27 cellular contexts compared by ENCODE assay signal in the genomic region with DNA sequence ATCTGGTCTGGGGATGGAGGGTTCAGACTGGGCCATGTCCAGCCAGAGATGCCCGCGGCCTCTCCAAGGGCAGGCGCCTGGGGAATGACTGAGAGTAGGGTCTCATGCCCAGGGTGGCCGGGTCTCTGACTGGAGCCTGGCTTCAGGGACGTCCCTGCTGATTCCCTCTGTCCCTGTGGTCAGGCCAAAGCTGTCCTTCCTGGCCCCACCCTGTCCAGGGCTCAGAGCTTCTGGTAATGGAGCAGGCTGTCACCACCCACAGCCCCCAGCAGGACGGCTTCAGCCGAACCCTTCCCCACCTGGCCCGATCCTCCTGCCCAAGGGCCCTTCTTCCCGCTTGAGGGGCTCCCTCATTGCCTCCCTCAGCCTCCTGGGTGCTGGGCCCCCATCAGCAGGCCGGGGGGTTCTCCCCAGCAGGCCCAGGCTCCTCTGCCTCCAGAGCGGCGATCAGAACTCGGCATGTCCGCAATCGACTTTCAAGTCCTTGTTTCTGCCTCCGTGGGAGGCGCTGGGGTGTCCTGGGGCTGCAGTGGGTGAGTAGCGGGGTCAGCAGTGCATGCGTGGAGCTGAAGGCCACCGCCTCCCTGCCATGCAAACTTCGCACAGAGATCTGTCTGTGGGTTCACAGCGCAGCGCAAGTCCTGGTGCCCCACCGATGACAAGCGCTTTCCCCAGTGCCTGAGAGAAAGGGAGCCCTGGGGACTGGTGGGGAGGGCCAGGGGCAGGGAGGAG. TPM values are rescaled to one million over a fixed set of nuclear protein-coding genes. Genes with fewer than 3 reads are reported as not detected.
DNase-seq lines count a peak whose midpoint lies in the region; ATAC-seq and TF ChIP-seq lines count a peak whose summit lies in the region.
"Had no signal": no experiment of that assay in that cellular context is flagged by ENCODE, and none has a peak within 500 bp of the region (broad histone marks: within the 10 kb centered on the region; RNA-seq: fewer than 3 reads in every experiment).

No MANE protein-coding gene starts in this region.

- no peak overlapping the region for H3K4me3 Mint-ChIP-seq in MCF 10A (ENCODE audit: unreplicated experiment)
- H3K4me3 Mint-ChIP-seq in neural progenitor cell, result no peak overlapping the region
- no peak overlapping the region for H3K4me3 Mint-ChIP-seq in naive thymus-derived CD4-positive, alpha-beta T cell
- H3K4me3 Mint-ChIP-seq: naive B cell; stimulated activated effector memory CD8-positive, alpha-beta T cell treated with anti-CD3 and anti-CD28 coated beads, Interleukin-12 subunit alpha, Interleukin-12 subunit beta, amount 100 ng/mL, for 72 hours; T-cell had no signal

- BruUV-seq in MCF 10A (replicated peaks; lab: Mats Ljungman, UMichigan) (no TSS peak), mammary epithelial cell (replicated peaks; lab: Mats Ljungman, UMichigan) (no TSS peak)

- no peak overlapping the region for H2BK12ac ChIP-seq in neuronal stem cell (ENCODE audit: low read length)

- H3K4me3 ChIP-seq in mammary epithelial cell (replicated peaks in 1 of 3; ENCODE audit: insufficient read depth in 1 of 3, low read depth in 2 of 3, low read length in 3 of 3) (no peak overlapping the region), coronary artery (no peak overlapping the region), neuronal stem cell (ENCODE audit: low read length in 2 of 2) (no peak overlapping the region), transverse colon (no peak overlapping the region), neural progenitor cell (no peak overlapping the region), GM23248 (no peak overlapping the region)
- H3K4me3 ChIP-seq in naive thymus-derived CD4-positive, alpha-beta T cell (ENCODE audit: low read length), result no peak overlapping the region
- H3K4me3 ChIP-seq: A549, HAP-1 had no signal

- no peak for TF ChIP-seq POLR2A in transverse colon (IDR thresholded peaks at IDR 0.05)

- H3K9me3 Mint-ChIP-seq in MCF 10A (ENCODE audit: unreplicated experiment) (no peaks in the 10 kb centered on the region), neural progenitor cell (no peaks in the 10 kb centered on the region)
- H3K9me3 Mint-ChIP-seq in naive thymus-derived CD4-positive, alpha-beta T cell, result no peaks in the 10 kb centered on the region
- H3K9me3 Mint-ChIP-seq: naive B cell; stimulated activated effector memory CD8-positive, alpha-beta T cell treated with anti-CD3 and anti-CD28 coated beads, Interleukin-12 subunit alpha, Interleukin-12 subunit beta, amount 100 ng/mL, for 72 hours; T-cell had no signal

- peak overlapping the region; percentile 96 for H3K27ac Mint-ChIP-seq in MCF 10A (ENCODE audit: low read depth, unreplicated experiment)
- no peak overlapping the region for H3K27ac Mint-ChIP-seq in neural progenitor cell
- no peak overlapping the region for H3K27ac Mint-ChIP-seq in naive thymus-derived CD4-positive, alpha-beta T cell
- H3K27ac Mint-ChIP-seq: naive B cell; stimulated activated effector memory CD8-positive, alpha-beta T cell treated with anti-CD3 and anti-CD28 coated beads, Interleukin-12 subunit alpha, Interleukin-12 subunit beta, amount 100 ng/mL, for 72 hours; T-cell had no signal

- H3K9ac ChIP-seq in mammary epithelial cell (ENCODE audit: insufficient read depth, low read length), result no peak overlapping the region
- peak overlapping the region; percentile 3 for H3K9ac ChIP-seq in neuronal stem cell (ENCODE audit: low read depth, low read length, poor library complexity)
- H3K9ac ChIP-seq in neural progenitor cell, result no peak overlapping the region
- H3K9ac ChIP-seq in GM23248, result no peak overlapping the region
- H3K9ac ChIP-seq: KMS-11, parathyroid adenoma had no signal

- 96% methylated on average over 14 of the region's 25 CpGs for WGBS in mammary epithelial cell (ENCODE audit: low coverage, missing lambda C conversion rate)
- WGBS in neuronal stem cell (ENCODE audit: extremely low coverage in 2 of 2, insufficient read length in 2 of 2, insufficient replicate concordance in 1 of 2), 2 donors, result no CpG with 5 or more reads among the region's 25 CpGs
- WGBS in transverse colon (ENCODE audit: low coverage in 1 of 2), 2 donors, result 95% methylated on average over 23 of the region's 25 CpGs; no CpG with 5 or more reads in 1 of the 2 donors
- 92 to 94% methylated on average over 25 of the region's 25 CpGs for WGBS in GM23248 (ENCODE audit: low coverage in 1 of 2, low lambda C conversion rate in 2 of 2, missing lambda C conversion rate in 2 of 2), 2 experiments

- dilution Hi-C loops in mammary epithelial cell (cut with HindIII; ENCODE audit: low sequenced_read_pairs), result no loop called here

- H3K4ac ChIP-seq in neuronal stem cell (ENCODE audit: low read length), result no peak overlapping the region

- H3K27me3 ChIP-seq in mammary epithelial cell (ENCODE audit: insufficient read depth, low read length) (no peaks in the 10 kb centered on the region), neuronal stem cell (ENCODE audit: control insufficient read depth in 3 of 3, insufficient read depth in 3 of 3, low read depth in 1 of 3, low read length in 3 of 3) (peaks cover 0 to 4% (median 0%) of the 10 kb centered on the region in 3 experiments), transverse colon (no peaks in the 10 kb centered on the region), neural progenitor cell (no peaks in the 10 kb centered on the region), GM23248 (replicated peaks; ENCODE audit: insufficient read depth) (no peaks in the 10 kb centered on the region)
- H3K27me3 ChIP-seq in naive thymus-derived CD4-positive, alpha-beta T cell (ENCODE audit: control insufficient read depth in 2 of 2, insufficient read depth in 2 of 2, low read length in 2 of 2), result no peaks in the 10 kb centered on the region
- H3K27me3 ChIP-seq: BE2C had no signal

- no peak overlapping the region for H3K27ac ChIP-seq in mammary epithelial cell (ENCODE audit: insufficient read depth, low read depth, low read length)
- H3K27ac ChIP-seq in coronary artery, result peak overlapping the region; percentile 46 to 72
- H3K27ac ChIP-seq in neuronal stem cell (replicated peaks; ENCODE audit: low read length), result no peak overlapping the region
- H3K27ac ChIP-seq in transverse colon, result peak overlapping the region; percentile 49 to 94 (median 73)
- H3K27ac ChIP-seq in neural progenitor cell, result no peak overlapping the region
- no peak overlapping the region for H3K27ac ChIP-seq in naive thymus-derived CD4-positive, alpha-beta T cell (ENCODE audit: low read depth, low read length)
- H3K27ac ChIP-seq in GM23248, result no peak overlapping the region
- H3K27ac ChIP-seq: A549, KMS-11, parathyroid adenoma had no signal

- peak overlapping the region; percentile 78 for H3K14ac ChIP-seq in neuronal stem cell (ENCODE audit: low read length)

- no peak overlapping the region for H2BK120ac ChIP-seq in neuronal stem cell (ENCODE audit: low read depth, low read length)

- no peaks in the 10 kb centered on the region for H3K36me3 ChIP-seq in mammary epithelial cell (ENCODE audit: insufficient read depth, low read length)
- H3K36me3 ChIP-seq in neuronal stem cell (replicated peaks in 1 of 2; ENCODE audit: control insufficient read depth in 2 of 2, insufficient read depth in 2 of 2, low read length in 2 of 2), result no peaks in the 10 kb centered on the region
- no peaks in the 10 kb centered on the region for H3K36me3 ChIP-seq in transverse colon
- H3K36me3 ChIP-seq in neural progenitor cell, result no peaks in the 10 kb centered on the region
- no peaks in the 10 kb centered on the region for H3K36me3 ChIP-seq in naive thymus-derived CD4-positive, alpha-beta T cell (ENCODE audit: control insufficient read depth in 2 of 3, insufficient read depth in 3 of 3, low read length in 3 of 3)
- no peaks in the 10 kb centered on the region for H3K36me3 ChIP-seq in GM23248 (ENCODE audit: low read depth)
- H3K36me3 ChIP-seq: HAP-1 had no signal

- TF ChIP-seq CTCF in MCF 10A (IDR thresholded peaks at IDR 0.05; ENCODE audit: unreplicated experiment) (no peak), mammary epithelial cell (conservative IDR thresholded peaks at IDR 0.05 in 1 of 2, IDR thresholded peaks at IDR 0.05 in 1 of 2; ENCODE audit: extremely low read depth in 1 of 2, insufficient read depth in 1 of 2, low read depth in 1 of 2, low read length in 2 of 2) (no peak), coronary artery (IDR thresholded peaks at IDR 0.05) (no peak), transverse colon (IDR thresholded peaks at IDR 0.05) (no peak), neural progenitor cell (IDR thresholded peaks at IDR 0.05) (no peak)

- CTCF ChIA-PET in MCF 10A (lab: Yijun Ruan, JAX), result no interaction called here
- CTCF ChIA-PET in mammary epithelial cell (lab: Charles Lee; ENCODE audit: low non-redundant PET), result no interaction called here
- CTCF ChIA-PET in naive thymus-derived CD4-positive, alpha-beta T cell (lab: Charles Lee), result no interaction called here

- H2AFZ ChIP-seq in mammary epithelial cell (ENCODE audit: low read depth, low read length), result no peak overlapping the region
- H2AFZ ChIP-seq in neuronal stem cell (ENCODE audit: low read length), result no peak overlapping the region
- H2AFZ ChIP-seq in neural progenitor cell (replicated peaks), result no peak overlapping the region
- no peak overlapping the region for H2AFZ ChIP-seq in GM23248
- H2AFZ ChIP-seq: parathyroid adenoma had no signal

- H3K18ac ChIP-seq in neuronal stem cell (ENCODE audit: low read length), result peak overlapping the region; percentile 59

- H3K36me3 Mint-ChIP-seq in MCF 10A (ENCODE audit: insufficient read depth, unreplicated experiment), result no peaks in the 10 kb centered on the region
- no peaks in the 10 kb centered on the region for H3K36me3 Mint-ChIP-seq in neural progenitor cell
- peaks cover 0 to 2% (median 0%) of the 10 kb centered on the region in 5 donors for H3K36me3 Mint-ChIP-seq in naive thymus-derived CD4-positive, alpha-beta T cell
- H3K36me3 Mint-ChIP-seq: naive B cell; stimulated activated effector memory CD8-positive, alpha-beta T cell treated with anti-CD3 and anti-CD28 coated beads, Interleukin-12 subunit alpha, Interleukin-12 subunit beta, amount 100 ng/mL, for 72 hours; T-cell had no signal

- H2BK15ac ChIP-seq in neuronal stem cell (ENCODE audit: low read length), result no peak overlapping the region

- no peaks in the 10 kb centered on the region for H3K79me1 ChIP-seq in neuronal stem cell (ENCODE audit: low read depth, low read length)

- intact Hi-C loops in MCF 10A (cut with micrococcal nuclease), result no loop called here
- intact Hi-C loops in mammary epithelial cell (cut with micrococcal nuclease), result no loop called here
- intact Hi-C loops in transverse colon (cut with DNase I; ENCODE audit: low total_unique reads), result no loop called here
- intact Hi-C loops in naive thymus-derived CD4-positive, alpha-beta T cell (cut with micrococcal nuclease), result no loop called here

- H3K9me2 ChIP-seq in GM23248 (ENCODE audit: insufficient read depth), result no peaks in the 10 kb centered on the region

- POLR2A ChIA-PET in MCF 10A (lab: Yijun Ruan, JAX), result interaction anchor here (0.7 to 0.9 kb wide), 2 partner anchors 91 to 184 kb away, joined by 3 read pairs; no protein-coding TSS in a partner anchor
- POLR2A ChIA-PET in naive thymus-derived CD4-positive, alpha-beta T cell (lab: Charles Lee), result no interaction called here

- in situ Hi-C loops in mammary epithelial cell (cut with MboI; ENCODE audit: low sequenced_read_pairs in 2 of 2), result no loop called here
- in situ Hi-C loops in transverse colon (cut with MboI; ENCODE audit: low pct_ligation_motif_present in 1 of 4, low pct_unique_long_range_greater_than_20kb in 1 of 4, low sequenced_read_pairs in 3 of 4), result no loop called here
- in situ Hi-C loops in GM23248 (cut with MboI), result no loop called here

- H3K23ac ChIP-seq in neuronal stem cell (ENCODE audit: low read depth, low read length, poor library complexity), result no peak overlapping the region

- H3K9me3 ChIP-seq in mammary epithelial cell (replicated peaks; ENCODE audit: insufficient read depth, low read length) (no peaks in the 10 kb centered on the region), neuronal stem cell (replicated peaks in 1 of 2; ENCODE audit: control insufficient read depth in 2 of 2, insufficient read depth in 1 of 2, low read depth in 1 of 2, low read length in 2 of 2) (peaks cover 0 to 2% of the 10 kb centered on the region in 2 donors), transverse colon (no peaks in the 10 kb centered on the region), neural progenitor cell (ENCODE audit: low read depth) (no peaks in the 10 kb centered on the region), GM23248 (ENCODE audit: low read depth) (no peaks in the 10 kb centered on the region)
- H3K9me3 ChIP-seq in naive thymus-derived CD4-positive, alpha-beta T cell (ENCODE audit: control insufficient read depth in 2 of 3, low read length in 3 of 3), result no peaks in the 10 kb centered on the region
- H3K9me3 ChIP-seq: A549, BE2C, HAP-1 had no signal

- H2AK5ac ChIP-seq in neuronal stem cell (ENCODE audit: low read depth, low read length), result peak overlapping the region; percentile 57

- H3K4me1 ChIP-seq in mammary epithelial cell (ENCODE audit: insufficient read depth, low read length) (peaks cover 38% of the 10 kb centered on the region), neuronal stem cell (ENCODE audit: control insufficient read depth in 2 of 2, insufficient read depth in 1 of 2, low read depth in 1 of 2, low read length in 2 of 2) (peaks cover 3 to 11% of the 10 kb centered on the region in 2 donors), transverse colon (peaks cover 12 to 37% (median 25%) of the 10 kb centered on the region in 4 donors), neural progenitor cell (peaks cover 9% of the 10 kb centered on the region), GM23248 (ENCODE audit: insufficient read depth) (peaks cover 21% of the 10 kb centered on the region)
- peaks cover 0 to 4% of the 10 kb centered on the region in 2 donors for H3K4me1 ChIP-seq in naive thymus-derived CD4-positive, alpha-beta T cell (ENCODE audit: control insufficient read depth in 2 of 2, insufficient read depth in 2 of 2, low read length in 2 of 2)
- H3K4me1 ChIP-seq: parathyroid adenoma had no signal

- H3K79me2 ChIP-seq in mammary epithelial cell (ENCODE audit: insufficient read depth, low read length) (no peaks in the 10 kb centered on the region), neural progenitor cell (ENCODE audit: low read depth) (no peaks in the 10 kb centered on the region), GM23248 (ENCODE audit: insufficient read depth) (no peaks in the 10 kb centered on the region)
- H3K79me2 ChIP-seq: parathyroid adenoma had no signal

- H4K20me1 ChIP-seq in mammary epithelial cell (ENCODE audit: insufficient read depth, low read length) (no peaks in the 10 kb centered on the region), neural progenitor cell (ENCODE audit: low read depth) (no peaks in the 10 kb centered on the region), GM23248 (ENCODE audit: insufficient read depth) (no peaks in the 10 kb centered on the region)

- H3K27me3 Mint-ChIP-seq in MCF 10A (ENCODE audit: insufficient read depth, unreplicated experiment) (no peaks in the 10 kb centered on the region), neural progenitor cell (ENCODE audit: insufficient read depth, low read depth) (peaks cover 4% of the 10 kb centered on the region)
- no peaks in the 10 kb centered on the region for H3K27me3 Mint-ChIP-seq in naive thymus-derived CD4-positive, alpha-beta T cell
- H3K27me3 Mint-ChIP-seq: T-cell had no signal

- H3K4me2 ChIP-seq in mammary epithelial cell (ENCODE audit: insufficient read depth, low read depth, low read length), result no peak overlapping the region
- no peak overlapping the region for H3K4me2 ChIP-seq in neuronal stem cell (ENCODE audit: insufficient read depth, low read length, poor library complexity, severe bottlenecking)
- H3K4me2 ChIP-seq in neural progenitor cell, result no peak overlapping the region
- H3K4me2 ChIP-seq in GM23248 (ENCODE audit: unreplicated experiment), result no peak overlapping the region
- H3K4me2 ChIP-seq: A549, KMS-11 had no signal

- H4K91ac ChIP-seq in neuronal stem cell (ENCODE audit: low read depth, low read length, poor library complexity), result peak overlapping the region; percentile 16

- H2BK5ac ChIP-seq in neuronal stem cell (ENCODE audit: low read length), result no peak overlapping the region

- DNase-seq in MCF 10A (ENCODE audit: unreplicated experiment) (no peak), mammary epithelial cell (no peak), coronary artery (ENCODE audit: low spot score) (peak; percentile 66), neuronal stem cell (ENCODE audit: low spot score) (no peak), transverse colon (no peak), neural progenitor cell (ENCODE audit: low spot score) (no peak), GM23248 (no peak)
- DNase-seq in naive thymus-derived CD4-positive, alpha-beta T cell, result no peak
- DNase-seq: activated CD4-positive, alpha-beta T cell treated with anti-CD3 and anti-CD28 coated beads for 1 hour; activated naive CD4-positive, alpha-beta T cell treated with anti-CD3 and anti-CD28 coated beads, Interleukin-2, amount 50 U/mL, for 16 hours; activated T-cell treated with anti-CD3 and anti-CD28 coated beads, Interleukin-2, amount 50 U/mL, for 48 hours; BE2C; central memory CD4-positive, alpha-beta T cell; DMS79 treated with DMSO at 0.1 percent for 48 hours; effector CD8-positive, alpha-beta T cell; mesenchymal stem cell; naive B cell; NCI-H1694 treated with DMSO at 0.1 percent for 48 hours; NCI-H226; PC-3; SIG-M5 had no signal

- peaks cover 49% of the 10 kb centered on the region for H3K4me1 Mint-ChIP-seq in MCF 10A (ENCODE audit: insufficient read depth, unreplicated experiment)
- H3K4me1 Mint-ChIP-seq in neural progenitor cell, result peaks cover 17% of the 10 kb centered on the region
- peaks cover 0 to 11% (median 8%) of the 10 kb centered on the region in 7 donors for H3K4me1 Mint-ChIP-seq in naive thymus-derived CD4-positive, alpha-beta T cell

- ATAC-seq in naive thymus-derived CD4-positive, alpha-beta T cell, result no peak
- ATAC-seq: A549; PC-3; stimulated activated effector memory CD8-positive, alpha-beta T cell treated with anti-CD3 and anti-CD28 coated beads, Interleukin-12 subunit alpha, Interleukin-12 subunit beta, amount 100 ng/mL, for 72 hours; T-cell had no signal

- no peaks in the 10 kb centered on the region for H3F3A ChIP-seq in neural progenitor cell (ENCODE audit: low read depth)
- no peaks in the 10 kb centered on the region; the same call in 1 of the 2 replicates for H3F3A ChIP-seq in GM23248 (ENCODE audit: insufficient read depth)

- no peak overlapping the region for H4K8ac ChIP-seq in neuronal stem cell (ENCODE audit: low read depth, low read length)

- TF ChIP-seq EP300 in transverse colon (IDR thresholded peaks at IDR 0.05; ENCODE audit: low read depth), result no peak

RNA-seq across cellular contexts. Expression of a gene that starts 18.3 kb away (rescaled TPM):
- total RNA-seq in MCF 10A (2022), result 4.3 and 11.2 TPM in 2 replicates
- 1 to 10 TPM in 1 of 2 donors, not detected in 1; 3.7 TPM for total RNA-seq in mammary epithelial cell
- 2.6 TPM for polyA plus RNA-seq in mammary epithelial cell
- polyA minus RNA-seq in mammary epithelial cell, result not detected
- 0.04 TPM for polyA plus RNA-seq in neuronal stem cell (2013, experiment 1 of 2)
- 0.07 TPM for polyA plus RNA-seq in neuronal stem cell (2013, experiment 2 of 2)
- 100 to 1,000 TPM in 2 of 4 donors, 10 to 100 TPM in 2; 47.5 to 158 (median 95.7) TPM for total RNA-seq in transverse colon
- not detected in 2 replicates for total RNA-seq in neural progenitor cell (ENCODE audit: low replicate concordance)
- total RNA-seq in naive thymus-derived CD4-positive, alpha-beta T cell, result 10 to 100 TPM in 1 of 5 experiments, 1 to 10 TPM in 1, under 1 TPM in 2, not detected in 1; 0.59 to 13.2 (median 0.95) TPM
- polyA plus RNA-seq in naive thymus-derived CD4-positive, alpha-beta T cell, result 1 to 10 TPM in 1 of 2 donors, under 1 TPM in 1; 0.52 to 1.9 TPM
- 4.1 and 4.8 TPM in 2 replicates for total RNA-seq in GM23248 (2014; rRNA removed; shearing (Covaris generic))
- 11.1 and 11.8 TPM in 2 replicates for polyA plus RNA-seq in GM23248 (2016; fragmentation: Nextera tagmentation; extraction: Ambion mirVana)
- polyA plus RNA-seq: A549 had no signal

Comparison
In these comparisons a context has a peak if more than half of its experiments do, and no peak if none do; other contexts are left out.
1. H3K27ac ChIP-seq: peak in coronary artery (2 of 2) and transverse colon (4 of 4); none in mammary epithelial cell (single experiment), neuronal stem cell (single experiment), neural progenitor cell (single experiment), naive thymus-derived CD4-positive, alpha-beta T cell (single experiment) and GM23248 (single experiment).